Comparison of ENCODE assay signal across 24 cellular contexts in the genomic region with DNA sequence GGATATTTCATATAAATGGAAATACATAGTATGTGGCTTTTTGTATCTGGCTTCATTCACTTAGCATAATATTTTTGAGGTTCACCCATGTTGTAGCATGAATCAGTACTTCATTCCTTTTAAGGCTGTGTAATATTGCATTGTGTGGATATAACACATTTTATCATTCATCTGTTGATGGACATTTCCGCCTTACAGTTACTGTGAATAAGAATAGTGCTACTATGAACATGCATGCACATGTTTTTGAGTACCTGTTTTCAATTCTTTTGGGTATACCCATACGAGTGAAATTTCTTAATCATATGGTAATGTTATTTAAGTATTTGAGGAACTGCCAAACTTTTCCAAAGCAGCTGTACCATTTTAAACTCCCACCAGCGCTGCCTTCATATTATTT.
DNase-seq lines count a peak whose midpoint lies in the region; ATAC-seq, FAIRE-seq and TF ChIP-seq lines count a peak whose summit lies in the region.
"Had no signal": no experiment of that assay in that cellular context is flagged by ENCODE, and none has a peak within 500 bp of the region (broad histone marks: within the 10 kb centered on the region; RNA-seq: fewer than 3 reads in every experiment).

No MANE protein-coding gene starts in this region.

- TF ChIP-seq CTCF in bronchial epithelial cell (IDR thresholded peaks at IDR 0.05; ENCODE audit: insufficient read depth, low read length, severe bottlenecking) (no peak), GM10266 (IDR thresholded peaks at IDR 0.05; ENCODE audit: control insufficient read depth, insufficient read depth, low read depth, missing control alignments) (no peak), nephron progenitor cell (IDR thresholded peaks at IDR 0.05) (no peak)

- H3K4me1 Mint-ChIP-seq in activated T-cell treated with anti-CD3 and anti-CD28 coated beads, Interleukin-2, amount 50 U/mL, for 72 hours (ENCODE audit: low read depth) = no peaks in the 10 kb centered on the region
- H3K4me1 Mint-ChIP-seq in nephron progenitor cell = no peaks in the 10 kb centered on the region

- no peak overlapping the region for H3K4me3 ChIP-seq in bronchial epithelial cell (ENCODE audit: low read depth, low read length)

- no peaks in the 10 kb centered on the region for H3K9me3 Mint-ChIP-seq in activated T-cell treated with anti-CD3 and anti-CD28 coated beads, Interleukin-2, amount 50 U/mL, for 72 hours
- peaks cover 19% of the 10 kb centered on the region for H3K9me3 Mint-ChIP-seq in nephron progenitor cell

- H3K36me3 ChIP-seq in bronchial epithelial cell (ENCODE audit: control insufficient read depth, insufficient read depth, low read length) = no peaks in the 10 kb centered on the region

- H3K27me3 ChIP-seq in bronchial epithelial cell (ENCODE audit: control insufficient read depth, insufficient read depth, low read length) = no peaks in the 10 kb centered on the region

- no peaks in the 10 kb centered on the region for H3K27me3 Mint-ChIP-seq in activated T-cell treated with anti-CD3 and anti-CD28 coated beads, Interleukin-2, amount 50 U/mL, for 72 hours (ENCODE audit: low read depth)
- no peaks in the 10 kb centered on the region for H3K27me3 Mint-ChIP-seq in nephron progenitor cell (ENCODE audit: low read depth, poor library complexity)

- no peak for FAIRE-seq in bronchial epithelial cell (lab: Jason Lieb, UNC)
- FAIRE-seq: GM12892 had no signal

- ATAC-seq in activated T-cell treated with anti-CD3 and anti-CD28 coated beads, Interleukin-2, amount 50 U/mL, for 72 hours (replicated peaks in 1 of 2) = no peak
- ATAC-seq: Panc1 had no signal

- DNase-seq in activated T-cell treated with anti-CD3 and anti-CD28 coated beads, Interleukin-2, amount 50 U/mL, for 72 hours = no peak
- no peak for DNase-seq in activated T-cell treated with anti-CD3 and anti-CD28 coated beads, Interleukin-2, amount 50 U/mL, for 1 hour
- DNase-seq in bronchial epithelial cell (ENCODE audit: low read depth) = peak; percentile 94
- DNase-seq in fibroblast of peridontal ligament (ENCODE audit: extremely low read depth) = peak; percentile 19
- DNase-seq in medulla oblongata (ENCODE audit: extremely low spot score) = no peak
- DNase-seq in GM10266 (ENCODE audit: extremely low spot score) = no peak
- no peak for DNase-seq in nephron progenitor cell
- DNase-seq: 8988T, Calu3, DMS79 treated with DMSO at 0.1 percent for 48 hours, GF-D8, IMR-90, KG1, NCI-H1048, NCI-H1417, NCI-H1694, NCI-H2081, NCI-H2171, NCI-H226, NCI-H510A, NCI-H69, SHP77 treated with DMSO at 0.1 percent for 48 hours had no signal

- H3K27ac Mint-ChIP-seq in activated T-cell treated with anti-CD3 and anti-CD28 coated beads, Interleukin-2, amount 50 U/mL, for 72 hours = peak overlapping the region; percentile 65
- H3K27ac Mint-ChIP-seq in nephron progenitor cell = no peak overlapping the region

- no peak overlapping the region for H3K4me3 Mint-ChIP-seq in activated T-cell treated with anti-CD3 and anti-CD28 coated beads, Interleukin-2, amount 50 U/mL, for 72 hours
- no peak overlapping the region for H3K4me3 Mint-ChIP-seq in nephron progenitor cell

- peaks cover 0 to under 1% of the 10 kb centered on the region in 2 donors for H3K36me3 Mint-ChIP-seq in activated T-cell treated with anti-CD3 and anti-CD28 coated beads, Interleukin-2, amount 50 U/mL, for 72 hours (ENCODE audit: insufficient read depth in 2 of 2)
- peaks cover 11% of the 10 kb centered on the region for H3K36me3 Mint-ChIP-seq in nephron progenitor cell (ENCODE audit: low read depth)

Comparison
In these comparisons a context has a peak if more than half of its experiments do, and no peak if none do; other contexts are left out.
1. DNase-seq: peak in bronchial epithelial cell (single experiment) and fibroblast of peridontal ligament (single experiment); none in activated T-cell treated with anti-CD3 and anti-CD28 coated beads, Interleukin-2, amount 50 U/mL, for 72 hours (0 of 2), activated T-cell treated with anti-CD3 and anti-CD28 coated beads, Interleukin-2, amount 50 U/mL, for 1 hour (single experiment), medulla oblongata (single experiment), GM10266 (single experiment) and nephron progenitor cell (single experiment).